1 cellular context compared by ENCODE assay signal in genomic region chr17:16812126-16812525, GRCh38.
A peak's percentile ranks its signal among the peaks of the same experiment; 100 is the strongest.
TF ChIP-seq lines count a peak whose summit lies in the region.

No MANE protein-coding gene starts in this region.

TF ChIP-seq in Ishikawa, 13 proteins besides CTCF, POLR2A, EP300 and RAD21 (continued from another document):
- TF ChIP-seq REST (IDR thresholded peaks at IDR 0.05; ENCODE audit: low read depth): peak; percentile 83
